Comparison of ENCODE assay signal across 8 cellular contexts in the genomic region with DNA sequence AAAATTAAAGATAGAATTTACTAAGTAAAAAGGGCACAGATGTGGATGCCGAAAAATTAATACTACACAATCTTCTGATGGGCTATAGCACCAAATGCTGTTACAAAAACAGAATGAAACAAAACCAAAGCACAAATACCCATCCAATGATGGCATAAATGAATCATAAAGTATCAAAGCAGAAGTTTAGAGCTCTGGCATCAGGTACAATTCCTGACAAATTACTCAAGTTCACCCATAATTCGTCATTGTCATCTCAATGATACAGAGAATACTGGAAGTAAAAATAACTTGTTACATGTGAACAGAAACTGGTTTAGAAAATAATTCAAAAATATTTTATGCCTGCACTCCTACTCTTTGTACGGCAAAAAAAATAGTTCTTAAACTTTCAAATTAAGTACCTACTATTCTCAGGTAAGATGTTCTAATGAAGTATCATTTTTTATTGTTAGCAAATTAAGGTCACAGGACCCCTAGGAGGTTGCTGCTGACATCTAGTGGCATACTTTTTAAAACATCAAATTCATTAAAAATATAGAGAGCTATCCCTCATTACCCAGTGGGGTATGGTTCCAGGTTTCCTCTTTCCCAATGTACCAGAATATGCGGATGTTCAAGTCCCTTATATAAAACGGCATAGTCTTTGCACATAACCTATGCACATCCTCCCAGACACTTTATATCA.
DNase-seq lines count a peak whose midpoint lies in the region; ATAC-seq, FAIRE-seq and TF ChIP-seq lines count a peak whose summit lies in the region.

No MANE protein-coding gene starts in this region.

- 71 to 74% methylated on average over 1 to 4 of the region's 5 CpGs for WGBS in endodermal cell (ENCODE audit: insufficient coverage in 1 of 2, insufficient read length in 1 of 2), 2 experiments
- 61 to 69% (median 63%) methylated on average over 5 of the region's 5 CpGs for WGBS in small intestine, 3 donors

- H3K9me3 ChIP-seq in endodermal cell (ENCODE audit: control insufficient read depth, low read length): no peaks in the 10 kb centered on the region
- H3K9me3 ChIP-seq in small intestine (ENCODE audit: control insufficient read depth, low read depth): no peaks in the 10 kb centered on the region

- H3K4me3 ChIP-seq in endodermal cell (ENCODE audit: low read length) (no peak overlapping the region), small intestine (ENCODE audit: low read depth in 1 of 2, low read length in 2 of 2) (no peak overlapping the region)

- H3K9ac ChIP-seq in endodermal cell (ENCODE audit: extremely low read depth, low read length, poor library complexity, severe bottlenecking): no peak overlapping the region

- H3K4me1 Mint-ChIP-seq in endodermal cell: no peaks in the 10 kb centered on the region

- DNase-seq in DMS53 treated with DMSO at 0.1 percent for 48 hours (lab: John Stamatoyannopoulos, UW; ENCODE audit: unreplicated experiment): peak; percentile 58
- DNase-seq in NCI-H748 (lab: John Stamatoyannopoulos, UW; ENCODE audit: unreplicated experiment): peak; percentile 45
- no peak for DNase-seq in endodermal cell
- peak; percentile 28 for DNase-seq in small intestine
- no peak for DNase-seq in NCI-H774 (lab: John Stamatoyannopoulos, UW)
- no peak for DNase-seq in GOT3 (lab: John Stamatoyannopoulos, UW)

- peaks cover 43% of the 10 kb centered on the region for H3K27me3 Mint-ChIP-seq in endodermal cell (ENCODE audit: insufficient read depth)

- TF ChIP-seq CTCF in 22Rv1 (IDR thresholded peaks at IDR 0.05) (peak; percentile 78), endodermal cell (conservative IDR thresholded peaks at IDR 0.05) (peak; percentile 72)

- H3K27me3 ChIP-seq in endodermal cell (ENCODE audit: control insufficient read depth, insufficient read depth, low read length, poor library complexity, severe bottlenecking) (peaks cover 12% of the 10 kb centered on the region), small intestine (ENCODE audit: control insufficient read depth in 2 of 2, insufficient read depth in 2 of 2, low read length in 2 of 2) (no peaks in the 10 kb centered on the region)

- FAIRE-seq in small intestine (lab: Jason Lieb, UNC): no peak

- H3K36me3 Mint-ChIP-seq in endodermal cell (ENCODE audit: low read depth): no peaks in the 10 kb centered on the region

- H3K27ac Mint-ChIP-seq in endodermal cell: no peak overlapping the region

- H3K27ac ChIP-seq in 22Rv1: no peak overlapping the region
- no peak overlapping the region for H3K27ac ChIP-seq in endodermal cell (ENCODE audit: low read depth, low read length)
- no peak overlapping the region for H3K27ac ChIP-seq in small intestine (ENCODE audit: low read depth in 1 of 2, low read length in 1 of 2)

- no peaks in the 10 kb centered on the region for H3K9me3 Mint-ChIP-seq in endodermal cell

- no peaks in the 10 kb centered on the region for H3K4me1 ChIP-seq in endodermal cell (ENCODE audit: control insufficient read depth, insufficient read depth, low read length)
- no peaks in the 10 kb centered on the region for H3K4me1 ChIP-seq in small intestine (ENCODE audit: control insufficient read depth in 2 of 2, insufficient read depth in 1 of 2, low read depth in 1 of 2, low read length in 1 of 2)

- H3K4me3 Mint-ChIP-seq in endodermal cell: no peak overlapping the region

- no peaks in the 10 kb centered on the region for H3K36me3 ChIP-seq in endodermal cell (ENCODE audit: control insufficient read depth, insufficient read depth, low read length)
- H3K36me3 ChIP-seq in small intestine (ENCODE audit: control insufficient read depth in 2 of 2, insufficient read depth in 2 of 2, low read length in 2 of 2): no peaks in the 10 kb centered on the region

- ATAC-seq in HG03439 (IDR thresholded peaks at IDR 0.05; ENCODE audit: unreplicated experiment): no peak

Comparison
In these comparisons a context has a peak if more than half of its experiments do, and no peak if none do; other contexts are left out.
1. DNase-seq: peak in DMS53 treated with DMSO at 0.1 percent for 48 hours (single experiment), NCI-H748 (single experiment) and small intestine (single experiment); none in endodermal cell (single experiment), NCI-H774 (single experiment) and GOT3 (single experiment).